11 cellular contexts compared by ENCODE assay signal in genomic region chr17:10492004-10492403, GRCh38. TPM values are rescaled to one million over a fixed set of nuclear protein-coding genes. Genes with fewer than 3 reads are reported as not detected.
"Had no signal": no experiment of that assay in that cellular context is flagged by ENCODE, and none has a peak within 500 bp of the region (broad histone marks: within the 10 kb centered on the region; RNA-seq: fewer than 3 reads in every experiment).

No MANE protein-coding gene starts in this region.

- H3K9ac ChIP-seq: GM23248 had no signal

- H3K4me3 ChIP-seq: GM23248, HAP-1 had no signal

- H3K27ac ChIP-seq: GM23248 had no signal

- H3K27ac Mint-ChIP-seq: H9, HFFc6 had no signal

- H3K4me1 Mint-ChIP-seq: H9 had no signal

- H3K4me1 ChIP-seq: HAP-1 had no signal

- H2AFZ ChIP-seq: GM23248 had no signal

- FAIRE-seq: H1, H54 had no signal

- H3K9me3 ChIP-seq: HAP-1 had no signal

- ATAC-seq: HCT116 had no signal

- H3K4me3 Mint-ChIP-seq: H9, HFFc6 had no signal

- DNase-seq: GM23248, GOT3, H7, H9, HCEC 1CT, HFFc6 had no signal

- H3K36me3 ChIP-seq: HAP-1 had no signal

RNA-seq across cellular contexts. Expression of gene MYH4, which starts 22.6 kb away (rescaled TPM):
- total RNA-seq: GM23248, H1, H4, H7, H9, HFFc6 had no signal
- polyA plus RNA-seq: GM23248, H1 had no signal

RNA-seq across cellular contexts. Expression of gene MYH1, which starts 26.3 kb away (rescaled TPM):
- total RNA-seq: H1, H4, H7, H9, HFFc6 had no signal
- polyA plus RNA-seq: H1 had no signal

RNA-seq across cellular contexts. Expression of gene MYH2, which starts 57.5 kb away (rescaled TPM):
- total RNA-seq: H4 had no signal
